In genomic region chr3:174125267-174125844, GRCh38 we compare ENCODE assay signal across 8 cellular contexts.
A peak's percentile ranks its signal among the peaks of the same experiment; 100 is the strongest.
DNase-seq lines count a peak whose midpoint lies in the region; ATAC-seq lines count a peak whose summit lies in the region.

No MANE protein-coding gene starts in this region.

- ATAC-seq in stimulated activated memory B cell treated with anti-CD40 and anti-IgM and Interleukin-4, amounts not matched to agents 10 μg/mL and 1 μg/mL and 100 μg/mL, for 72 hours, result no peak
- ATAC-seq in activated T-cell treated with anti-CD3 and anti-CD28 coated beads, Interleukin-2, amount 50 U/mL, for 72 hours (replicated peaks in 1 of 2), result no peak

- H3K9me3 Mint-ChIP-seq in stimulated activated memory B cell treated with anti-CD40 and anti-IgM and Interleukin-4, amounts not matched to agents 10 μg/mL and 1 μg/mL and 100 μg/mL, for 72 hours, result no peaks in the 10 kb centered on the region
- H3K9me3 Mint-ChIP-seq in activated T-cell treated with anti-CD3 and anti-CD28 coated beads, Interleukin-2, amount 50 U/mL, for 72 hours, result peaks cover 0 to 5% of the 10 kb centered on the region in 2 donors

- no peaks in the 10 kb centered on the region for H3K36me3 Mint-ChIP-seq in stimulated activated memory B cell treated with anti-CD40 and anti-IgM and Interleukin-4, amounts not matched to agents 10 μg/mL and 1 μg/mL and 100 μg/mL, for 72 hours
- H3K36me3 Mint-ChIP-seq in activated T-cell treated with anti-CD3 and anti-CD28 coated beads, Interleukin-2, amount 50 U/mL, for 72 hours (ENCODE audit: insufficient read depth in 2 of 2), result no peaks in the 10 kb centered on the region

- no peaks in the 10 kb centered on the region for H3K4me1 Mint-ChIP-seq in stimulated activated memory B cell treated with anti-CD40 and anti-IgM and Interleukin-4, amounts not matched to agents 10 μg/mL and 1 μg/mL and 100 μg/mL, for 72 hours
- no peaks in the 10 kb centered on the region for H3K4me1 Mint-ChIP-seq in activated T-cell treated with anti-CD3 and anti-CD28 coated beads, Interleukin-2, amount 50 U/mL, for 72 hours (ENCODE audit: low read depth)

- H3K4me3 Mint-ChIP-seq in stimulated activated memory B cell treated with anti-CD40 and anti-IgM and Interleukin-4, amounts not matched to agents 10 μg/mL and 1 μg/mL and 100 μg/mL, for 72 hours, result no peak overlapping the region
- no peak overlapping the region for H3K4me3 Mint-ChIP-seq in activated T-cell treated with anti-CD3 and anti-CD28 coated beads, Interleukin-2, amount 50 U/mL, for 72 hours

- no peaks in the 10 kb centered on the region for H3K27me3 Mint-ChIP-seq in stimulated activated memory B cell treated with anti-CD40 and anti-IgM and Interleukin-4, amounts not matched to agents 10 μg/mL and 1 μg/mL and 100 μg/mL, for 72 hours
- no peaks in the 10 kb centered on the region for H3K27me3 Mint-ChIP-seq in activated T-cell treated with anti-CD3 and anti-CD28 coated beads, Interleukin-2, amount 50 U/mL, for 72 hours (ENCODE audit: low read depth)

- DNase-seq in NOMO-1 (lab: John Stamatoyannopoulos, UW; ENCODE audit: unreplicated experiment in 2 of 2) (peak; percentile 34 to 39), NOMO-1 treated with dmso at 0.1 percent for 144 hours (lab: John Stamatoyannopoulos, UW; ENCODE audit: unreplicated experiment) (no peak), NCI-H2196 treated with DMSO at 0.1 percent for 48 hours (lab: John Stamatoyannopoulos, UW; ENCODE audit: unreplicated experiment) (peak; percentile 44), cerebellar cortex (ENCODE audit: low spot score) (peak; percentile 62), pons (ENCODE audit: low spot score) (peak; percentile 37), DMS79 treated with DMSO at 0.1 percent for 48 hours (lab: John Stamatoyannopoulos, UW) (no peak)
- no peak for DNase-seq in activated T-cell treated with anti-CD3 and anti-CD28 coated beads, Interleukin-2, amount 50 U/mL, for 72 hours

- H3K27ac Mint-ChIP-seq in stimulated activated memory B cell treated with anti-CD40 and anti-IgM and Interleukin-4, amounts not matched to agents 10 μg/mL and 1 μg/mL and 100 μg/mL, for 72 hours, result no peak overlapping the region
- no peak overlapping the region for H3K27ac Mint-ChIP-seq in activated T-cell treated with anti-CD3 and anti-CD28 coated beads, Interleukin-2, amount 50 U/mL, for 72 hours

Comparison
In these comparisons a context has a peak if more than half of its experiments do, and no peak if none do; other contexts are left out.
1. DNase-seq: peak in NOMO-1 (2 of 2), NCI-H2196 treated with DMSO at 0.1 percent for 48 hours (single experiment), cerebellar cortex (single experiment) and pons (single experiment); none in NOMO-1 treated with dmso at 0.1 percent for 144 hours (single experiment), DMS79 treated with DMSO at 0.1 percent for 48 hours (single experiment) and activated T-cell treated with anti-CD3 and anti-CD28 coated beads, Interleukin-2, amount 50 U/mL, for 72 hours (0 of 2).